1 cellular context compared by ENCODE assay signal in the genomic region with DNA sequence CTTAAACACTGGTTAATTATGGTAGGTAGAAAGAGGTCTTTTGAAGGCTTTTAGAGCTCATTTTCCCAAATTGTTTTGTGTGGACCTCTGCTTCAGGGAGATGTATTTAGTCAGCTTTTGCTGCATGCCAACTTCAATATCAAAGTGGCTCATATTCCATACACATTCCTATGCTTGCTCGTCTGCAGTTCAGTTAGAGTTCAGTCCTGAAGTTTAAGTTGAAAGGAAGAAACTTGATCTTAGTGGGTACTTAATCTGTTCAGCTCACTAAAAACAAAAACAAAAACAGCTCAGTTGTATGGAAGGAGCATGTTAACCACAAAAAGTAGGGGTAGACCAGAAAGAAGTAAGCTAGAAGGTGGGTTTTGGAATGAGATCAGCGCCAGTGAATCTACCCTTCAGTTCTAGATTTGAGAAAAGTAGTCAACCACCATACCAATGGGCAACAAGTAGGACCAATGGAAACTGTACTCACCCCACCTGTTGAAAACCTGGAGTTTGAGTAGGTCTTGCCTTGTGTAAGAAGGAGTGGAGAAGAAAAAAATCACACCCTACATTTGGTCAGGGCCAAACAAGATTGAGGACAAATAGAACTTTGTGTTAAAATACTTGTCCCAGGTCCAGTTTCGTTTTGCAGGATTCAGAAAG.
TF ChIP-seq lines count a peak whose summit lies in the region.

No MANE protein-coding gene starts in this region.

TF ChIP-seq in endothelial cell of umbilical vein, 7 proteins besides CTCF, POLR2A, EP300 and RAD21 (continued from another document):
- TF ChIP-seq MAX (IDR thresholded peaks at IDR 0.05; ENCODE audit: insufficient read depth, insufficient read length), result no peak
- TF ChIP-seq MYC (IDR thresholded peaks at IDR 0.05; ENCODE audit: low read depth, low read length), result no peak
